1 cellular context compared by ENCODE assay signal in the genomic region with DNA sequence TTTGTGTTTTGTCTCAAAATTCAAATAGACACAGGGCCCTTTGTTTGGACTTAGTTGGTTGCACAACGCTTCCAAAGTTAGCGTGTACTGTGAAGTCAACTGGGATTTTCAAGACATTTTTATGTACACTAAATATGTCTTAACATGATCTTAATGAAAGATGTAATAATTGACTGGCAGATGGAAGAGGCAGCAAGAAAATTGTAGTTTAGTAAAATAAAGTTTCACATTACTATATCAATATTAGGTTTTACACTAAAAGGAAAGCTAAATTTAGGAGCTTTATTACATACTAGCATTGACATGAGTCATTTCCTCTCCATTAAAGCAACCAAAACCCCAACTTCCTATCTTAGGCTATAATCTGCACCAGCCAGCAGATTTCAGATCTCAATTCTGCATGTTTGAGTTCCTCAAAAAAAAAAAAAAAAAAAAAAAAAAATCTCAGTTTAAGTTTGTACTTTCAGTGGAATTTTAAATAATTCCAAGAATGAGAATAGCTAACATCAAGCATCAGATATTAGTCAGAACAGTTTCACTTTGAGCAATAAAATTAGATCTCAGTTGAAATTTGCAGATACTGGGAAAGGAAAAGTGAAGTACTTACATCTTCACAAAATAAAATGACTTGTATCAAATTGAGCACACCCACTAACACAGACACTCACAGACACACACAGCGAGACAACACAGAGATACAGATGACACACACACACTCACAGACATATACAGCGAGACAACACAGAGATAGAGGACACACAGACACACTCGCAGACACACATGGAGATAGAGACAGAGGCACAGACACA.
A peak's percentile ranks its signal among the peaks of the same experiment; 100 is the strongest.
TF ChIP-seq lines count a peak whose summit lies in the region.

No MANE protein-coding gene starts in this region.

TF ChIP-seq in GM12878, 131 proteins besides CTCF, POLR2A, EP300 and RAD21 (continued from another document and continues in another):
- TF ChIP-seq, protein P1, sequence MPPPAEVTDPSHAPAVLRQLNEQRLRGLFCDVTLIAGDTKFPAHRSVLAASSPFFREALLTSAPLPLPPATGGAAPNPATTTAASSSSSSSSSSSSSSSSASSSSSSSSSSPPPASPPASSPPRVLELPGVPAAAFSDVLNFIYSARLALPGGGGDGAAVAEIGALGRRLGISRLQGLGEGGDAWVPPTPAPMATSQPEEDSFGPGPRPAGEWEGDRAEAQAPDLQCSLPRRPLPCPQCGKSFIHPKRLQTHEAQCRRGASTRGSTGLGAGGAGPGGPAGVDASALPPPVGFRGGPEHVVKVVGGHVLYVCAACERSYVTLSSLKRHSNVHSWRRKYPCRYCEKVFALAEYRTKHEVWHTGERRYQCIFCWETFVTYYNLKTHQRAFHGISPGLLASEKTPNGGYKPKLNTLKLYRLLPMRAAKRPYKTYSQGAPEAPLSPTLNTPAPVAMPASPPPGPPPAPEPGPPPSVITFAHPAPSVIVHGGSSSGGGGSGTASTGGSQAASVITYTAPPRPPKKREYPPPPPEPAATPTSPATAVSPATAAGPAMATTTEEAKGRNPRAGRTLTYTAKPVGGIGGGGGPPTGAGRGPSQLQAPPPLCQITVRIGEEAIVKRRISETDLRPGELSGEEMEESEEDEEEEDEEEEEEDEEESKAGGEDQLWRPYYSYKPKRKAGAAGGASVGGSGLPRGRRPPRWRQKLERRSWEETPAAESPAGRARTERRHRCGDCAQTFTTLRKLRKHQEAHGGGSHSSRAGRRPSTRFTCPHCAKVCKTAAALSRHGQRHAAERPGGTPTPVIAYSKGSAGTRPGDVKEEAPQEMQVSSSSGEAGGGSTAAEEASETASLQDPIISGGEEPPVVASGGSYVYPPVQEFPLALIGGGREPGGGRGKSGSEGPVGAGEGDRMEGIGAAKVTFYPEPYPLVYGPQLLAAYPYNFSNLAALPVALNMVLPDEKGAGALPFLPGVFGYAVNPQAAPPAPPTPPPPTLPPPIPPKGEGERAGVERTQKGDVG (CRISPR knock-in tag; IDR thresholded peaks at IDR 0.05): no peak
- no peak for TF ChIP-seq KDM1A (IDR thresholded peaks at IDR 0.05; ENCODE audit: borderline replicate concordance)
- TF ChIP-seq ZNF384 (IDR thresholded peaks at IDR 0.05; ENCODE audit: borderline replicate concordance, low read depth, low read length): peak; percentile 87
- TF ChIP-seq GATAD2B (conservative IDR thresholded peaks at IDR 0.05; ENCODE audit: low read depth): no peak
- TF ChIP-seq RAD51 (IDR thresholded peaks at IDR 0.05): no peak
- TF ChIP-seq NR2F1 (conservative IDR thresholded peaks at IDR 0.05): no peak
- TF ChIP-seq TCF3 (IDR thresholded peaks at IDR 0.05; ENCODE audit: borderline replicate concordance, insufficient read depth, low read depth, low read length): no peak
- no peak for TF ChIP-seq CBFB (IDR thresholded peaks at IDR 0.05; ENCODE audit: low read depth)
- TF ChIP-seq, protein P2, sequence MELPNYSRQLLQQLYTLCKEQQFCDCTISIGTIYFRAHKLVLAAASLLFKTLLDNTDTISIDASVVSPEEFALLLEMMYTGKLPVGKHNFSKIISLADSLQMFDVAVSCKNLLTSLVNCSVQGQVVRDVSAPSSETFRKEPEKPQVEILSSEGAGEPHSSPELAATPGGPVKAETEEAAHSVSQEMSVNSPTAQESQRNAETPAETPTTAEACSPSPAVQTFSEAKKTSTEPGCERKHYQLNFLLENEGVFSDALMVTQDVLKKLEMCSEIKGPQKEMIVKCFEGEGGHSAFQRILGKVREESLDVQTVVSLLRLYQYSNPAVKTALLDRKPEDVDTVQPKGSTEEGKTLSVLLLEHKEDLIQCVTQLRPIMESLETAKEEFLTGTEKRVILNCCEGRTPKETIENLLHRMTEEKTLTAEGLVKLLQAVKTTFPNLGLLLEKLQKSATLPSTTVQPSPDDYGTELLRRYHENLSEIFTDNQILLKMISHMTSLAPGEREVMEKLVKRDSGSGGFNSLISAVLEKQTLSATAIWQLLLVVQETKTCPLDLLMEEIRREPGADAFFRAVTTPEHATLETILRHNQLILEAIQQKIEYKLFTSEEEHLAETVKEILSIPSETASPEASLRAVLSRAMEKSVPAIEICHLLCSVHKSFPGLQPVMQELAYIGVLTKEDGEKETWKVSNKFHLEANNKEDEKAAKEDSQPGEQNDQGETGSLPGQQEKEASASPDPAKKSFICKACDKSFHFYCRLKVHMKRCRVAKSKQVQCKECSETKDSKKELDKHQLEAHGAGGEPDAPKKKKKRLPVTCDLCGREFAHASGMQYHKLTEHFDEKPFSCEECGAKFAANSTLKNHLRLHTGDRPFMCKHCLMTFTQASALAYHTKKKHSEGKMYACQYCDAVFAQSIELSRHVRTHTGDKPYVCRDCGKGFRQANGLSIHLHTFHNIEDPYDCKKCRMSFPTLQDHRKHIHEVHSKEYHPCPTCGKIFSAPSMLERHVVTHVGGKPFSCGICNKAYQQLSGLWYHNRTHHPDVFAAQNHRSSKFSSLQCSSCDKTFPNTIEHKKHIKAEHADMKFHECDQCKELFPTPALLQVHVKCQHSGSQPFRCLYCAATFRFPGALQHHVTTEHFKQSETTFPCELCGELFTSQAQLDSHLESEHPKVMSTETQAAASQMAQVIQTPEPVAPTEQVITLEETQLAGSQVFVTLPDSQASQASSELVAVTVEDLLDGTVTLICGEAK (IDR thresholded peaks at IDR 0.05; ENCODE audit: borderline replicate concordance): no peak; the same call in 1 of the 2 replicates
- peak; percentile 70; the same call in 1 of the 2 replicates for TF ChIP-seq CREM (IDR thresholded peaks at IDR 0.05; ENCODE audit: low read depth)
- TF ChIP-seq EZH2 (IDR thresholded peaks at IDR 0.05; ENCODE audit: borderline replicate concordance, control insufficient read depth, low read depth, low read length): no peak
- TF ChIP-seq PML (IDR thresholded peaks at IDR 0.05; ENCODE audit: low read length): peak; percentile 82; the same call in 1 of the 2 replicates
- TF ChIP-seq MEF2A (IDR thresholded peaks at IDR 0.05; ENCODE audit: insufficient read depth, low read depth, low read length): peak; percentile 96
- no peak for TF ChIP-seq CHD2 (IDR thresholded peaks at IDR 0.05; ENCODE audit: borderline replicate concordance, low read depth, low read length)
- no peak for TF ChIP-seq NR2C2 (IDR thresholded peaks at IDR 0.05; ENCODE audit: borderline replicate concordance, control insufficient read depth, insufficient read length, low read depth)
- TF ChIP-seq, protein P3, sequence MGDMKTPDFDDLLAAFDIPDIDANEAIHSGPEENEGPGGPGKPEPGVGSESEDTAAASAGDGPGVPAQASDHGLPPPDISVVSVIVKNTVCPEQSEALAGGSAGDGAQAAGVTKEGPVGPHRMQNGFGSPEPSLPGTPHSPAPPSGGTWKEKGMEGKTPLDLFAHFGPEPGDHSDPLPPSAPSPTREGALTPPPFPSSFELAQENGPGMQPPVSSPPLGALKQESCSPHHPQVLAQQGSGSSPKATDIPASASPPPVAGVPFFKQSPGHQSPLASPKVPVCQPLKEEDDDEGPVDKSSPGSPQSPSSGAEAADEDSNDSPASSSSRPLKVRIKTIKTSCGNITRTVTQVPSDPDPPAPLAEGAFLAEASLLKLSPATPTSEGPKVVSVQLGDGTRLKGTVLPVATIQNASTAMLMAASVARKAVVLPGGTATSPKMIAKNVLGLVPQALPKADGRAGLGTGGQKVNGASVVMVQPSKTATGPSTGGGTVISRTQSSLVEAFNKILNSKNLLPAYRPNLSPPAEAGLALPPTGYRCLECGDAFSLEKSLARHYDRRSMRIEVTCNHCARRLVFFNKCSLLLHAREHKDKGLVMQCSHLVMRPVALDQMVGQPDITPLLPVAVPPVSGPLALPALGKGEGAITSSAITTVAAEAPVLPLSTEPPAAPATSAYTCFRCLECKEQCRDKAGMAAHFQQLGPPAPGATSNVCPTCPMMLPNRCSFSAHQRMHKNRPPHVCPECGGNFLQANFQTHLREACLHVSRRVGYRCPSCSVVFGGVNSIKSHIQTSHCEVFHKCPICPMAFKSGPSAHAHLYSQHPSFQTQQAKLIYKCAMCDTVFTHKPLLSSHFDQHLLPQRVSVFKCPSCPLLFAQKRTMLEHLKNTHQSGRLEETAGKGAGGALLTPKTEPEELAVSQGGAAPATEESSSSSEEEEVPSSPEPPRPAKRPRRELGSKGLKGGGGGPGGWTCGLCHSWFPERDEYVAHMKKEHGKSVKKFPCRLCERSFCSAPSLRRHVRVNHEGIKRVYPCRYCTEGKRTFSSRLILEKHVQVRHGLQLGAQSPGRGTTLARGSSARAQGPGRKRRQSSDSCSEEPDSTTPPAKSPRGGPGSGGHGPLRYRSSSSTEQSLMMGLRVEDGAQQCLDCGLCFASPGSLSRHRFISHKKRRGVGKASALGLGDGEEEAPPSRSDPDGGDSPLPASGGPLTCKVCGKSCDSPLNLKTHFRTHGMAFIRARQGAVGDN (IDR thresholded peaks at IDR 0.05): no peak
- TF ChIP-seq STAT3 (IDR thresholded peaks at IDR 0.05; ENCODE audit: low read depth, low read length): no peak
- peak in 1 of 2 experiments; percentile 95; a peak in 2 of 4 replicates for TF ChIP-seq CEBPB (IDR thresholded peaks at IDR 0.05; ENCODE audit: borderline replicate concordance in 1 of 2, low read depth in 2 of 2, low read length in 2 of 2)
- no peak for TF ChIP-seq ZSCAN29 (IDR thresholded peaks at IDR 0.05)
- TF ChIP-seq FOS (IDR thresholded peaks at IDR 0.05; ENCODE audit: borderline replicate concordance, extremely low read depth, insufficient read length): no peak
- no peak for TF ChIP-seq NRF1 (conservative IDR thresholded peaks at IDR 0.05; ENCODE audit: low read depth, low read length)
- TF ChIP-seq SIX5 (IDR thresholded peaks at IDR 0.05; ENCODE audit: low read depth, low read length, severe bottlenecking): no peak
- TF ChIP-seq NFIC (IDR thresholded peaks at IDR 0.05; ENCODE audit: low read depth, low read length): peak; percentile 100
- TF ChIP-seq RELA (IDR thresholded peaks at IDR 0.05; ENCODE audit: borderline replicate concordance, partially characterized antibody): no peak
- TF ChIP-seq KAT2A (conservative IDR thresholded peaks at IDR 0.05; ENCODE audit: control insufficient read depth, low read depth, low read length): no peak
- TF ChIP-seq ZBED1 (IDR thresholded peaks at IDR 0.05; ENCODE audit: borderline replicate concordance): peak; percentile 75; the same call in 1 of the 2 replicates
- TF ChIP-seq MEF2B (IDR thresholded peaks at IDR 0.05; ENCODE audit: partially characterized antibody, poor library complexity, severe bottlenecking): peak; percentile 56
- TF ChIP-seq ZNF207 (IDR thresholded peaks at IDR 0.05; ENCODE audit: borderline replicate concordance): no peak
- TF ChIP-seq GABPA (IDR thresholded peaks at IDR 0.05; ENCODE audit: low read depth): peak; percentile 73
- peak; percentile 98 for TF ChIP-seq RUNX3 (IDR thresholded peaks at IDR 0.05; ENCODE audit: low read length)
- peak in 1 of 2 experiments; percentile 9; a peak in 1 of 4 replicates for TF ChIP-seq BHLHE40 (IDR thresholded peaks at IDR 0.05; ENCODE audit: borderline replicate concordance in 1 of 2, low read depth in 2 of 2, low read length in 1 of 2)
- TF ChIP-seq MTA2 (IDR thresholded peaks at IDR 0.05; ENCODE audit: low read depth): peak; percentile 40; the same call in 1 of the 2 replicates
- TF ChIP-seq NFXL1 (IDR thresholded peaks at IDR 0.05; ENCODE audit: borderline replicate concordance): no peak
- TF ChIP-seq HDAC6 (IDR thresholded peaks at IDR 0.05; ENCODE audit: unreplicated experiment): no peak
- TF ChIP-seq MTA3 (IDR thresholded peaks at IDR 0.05; ENCODE audit: borderline replicate concordance, low read length): peak; percentile 95
- TF ChIP-seq, protein P4, sequence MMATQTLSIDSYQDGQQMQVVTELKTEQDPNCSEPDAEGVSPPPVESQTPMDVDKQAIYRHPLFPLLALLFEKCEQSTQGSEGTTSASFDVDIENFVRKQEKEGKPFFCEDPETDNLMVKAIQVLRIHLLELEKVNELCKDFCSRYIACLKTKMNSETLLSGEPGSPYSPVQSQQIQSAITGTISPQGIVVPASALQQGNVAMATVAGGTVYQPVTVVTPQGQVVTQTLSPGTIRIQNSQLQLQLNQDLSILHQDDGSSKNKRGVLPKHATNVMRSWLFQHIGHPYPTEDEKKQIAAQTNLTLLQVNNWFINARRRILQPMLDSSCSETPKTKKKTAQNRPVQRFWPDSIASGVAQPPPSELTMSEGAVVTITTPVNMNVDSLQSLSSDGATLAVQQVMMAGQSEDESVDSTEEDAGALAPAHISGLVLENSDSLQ (IDR thresholded peaks at IDR 0.05): peak; percentile 58
- no peak for TF ChIP-seq SMAD5 (IDR thresholded peaks at IDR 0.05; ENCODE audit: low read depth)
- 0 out of 3 replicates have a peak, but pooled peaks have one; percentile 40 for TF ChIP-seq POU2F2 (IDR thresholded peaks at IDR 0.05; ENCODE audit: borderline replicate concordance, low read depth, low read length)
- TF ChIP-seq RFX5 (IDR thresholded peaks at IDR 0.05; ENCODE audit: low read depth, low read length): no peak
- TF ChIP-seq, protein P5, sequence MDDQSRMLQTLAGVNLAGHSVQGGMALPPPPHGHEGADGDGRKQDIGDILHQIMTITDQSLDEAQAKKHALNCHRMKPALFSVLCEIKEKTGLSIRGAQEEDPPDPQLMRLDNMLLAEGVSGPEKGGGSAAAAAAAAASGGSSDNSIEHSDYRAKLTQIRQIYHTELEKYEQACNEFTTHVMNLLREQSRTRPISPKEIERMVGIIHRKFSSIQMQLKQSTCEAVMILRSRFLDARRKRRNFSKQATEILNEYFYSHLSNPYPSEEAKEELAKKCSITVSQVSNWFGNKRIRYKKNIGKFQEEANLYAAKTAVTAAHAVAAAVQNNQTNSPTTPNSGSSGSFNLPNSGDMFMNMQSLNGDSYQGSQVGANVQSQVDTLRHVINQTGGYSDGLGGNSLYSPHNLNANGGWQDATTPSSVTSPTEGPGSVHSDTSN (IDR thresholded peaks at IDR 0.05; ENCODE audit: insufficient replicate concordance, low read depth, low read length): no peak
- TF ChIP-seq CREB1 (IDR thresholded peaks at IDR 0.05; ENCODE audit: low read depth): peak; percentile 52; the same call in 1 of the 2 replicates
- TF ChIP-seq STAT1 (conservative IDR thresholded peaks at IDR 0.05): no peak
- no peak for TF ChIP-seq WRNIP1 (IDR thresholded peaks at IDR 0.05; ENCODE audit: borderline replicate concordance, low read depth, low read length)
- TF ChIP-seq PAX8 (IDR thresholded peaks at IDR 0.05): no peak
- TF ChIP-seq, protein P6, sequence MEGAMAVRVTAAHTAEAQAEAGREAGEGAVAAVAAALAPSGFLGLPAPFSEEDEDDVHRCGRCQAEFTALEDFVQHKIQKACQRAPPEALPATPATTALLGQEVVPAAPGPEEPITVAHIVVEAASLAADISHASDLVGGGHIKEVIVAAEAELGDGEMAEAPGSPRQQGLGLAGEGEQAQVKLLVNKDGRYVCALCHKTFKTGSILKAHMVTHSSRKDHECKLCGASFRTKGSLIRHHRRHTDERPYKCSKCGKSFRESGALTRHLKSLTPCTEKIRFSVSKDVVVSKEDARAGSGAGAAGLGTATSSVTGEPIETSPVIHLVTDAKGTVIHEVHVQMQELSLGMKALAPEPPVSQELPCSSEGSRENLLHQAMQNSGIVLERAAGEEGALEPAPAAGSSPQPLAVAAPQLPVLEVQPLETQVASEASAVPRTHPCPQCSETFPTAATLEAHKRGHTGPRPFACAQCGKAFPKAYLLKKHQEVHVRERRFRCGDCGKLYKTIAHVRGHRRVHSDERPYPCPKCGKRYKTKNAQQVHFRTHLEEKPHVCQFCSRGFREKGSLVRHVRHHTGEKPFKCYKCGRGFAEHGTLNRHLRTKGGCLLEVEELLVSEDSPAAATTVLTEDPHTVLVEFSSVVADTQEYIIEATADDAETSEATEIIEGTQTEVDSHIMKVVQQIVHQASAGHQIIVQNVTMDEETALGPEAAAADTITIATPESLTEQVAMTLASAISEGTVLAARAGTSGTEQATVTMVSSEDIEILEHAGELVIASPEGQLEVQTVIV (IDR thresholded peaks at IDR 0.05; ENCODE audit: borderline replicate concordance, partially characterized antibody): no peak
- peak; percentile 81; the same call in 1 of the 2 replicates for TF ChIP-seq TCF7 (IDR thresholded peaks at IDR 0.05; ENCODE audit: borderline replicate concordance)
